ENCODE assay signal across 8 cellular contexts in the genomic region with DNA sequence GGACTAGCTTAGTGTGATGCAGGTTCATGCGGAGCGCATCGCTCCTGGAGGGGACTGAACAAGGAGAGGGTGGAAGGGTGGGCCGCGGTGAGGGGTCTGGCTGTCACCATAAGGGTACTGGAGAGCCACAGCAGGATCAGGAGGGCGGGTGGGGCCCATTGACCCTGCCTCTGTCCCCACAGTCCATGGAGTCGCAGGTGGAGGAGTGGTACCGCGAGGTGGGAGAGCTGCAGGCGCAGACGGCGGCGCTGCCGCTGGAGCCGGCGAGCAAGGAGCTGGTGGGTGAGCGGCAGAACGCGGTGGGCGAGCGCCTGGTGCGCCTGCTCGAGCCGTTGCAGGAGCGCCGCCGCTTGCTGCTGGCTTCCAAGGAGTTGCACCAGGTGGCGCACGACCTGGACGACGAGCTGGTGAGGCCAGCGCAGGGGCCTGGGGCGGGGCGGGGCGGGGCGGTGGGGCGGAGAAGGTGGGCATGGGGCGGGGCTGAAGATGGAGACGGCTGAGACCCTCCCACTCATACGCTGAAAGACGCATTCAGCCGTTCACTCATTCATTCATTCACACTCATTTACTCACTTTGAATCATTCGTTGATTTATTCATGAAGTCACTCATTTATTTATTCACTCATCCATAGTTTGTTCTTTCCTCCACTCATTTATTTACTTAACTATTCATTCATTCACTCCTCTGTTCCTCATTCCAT. TPM values are rescaled to one million over a fixed set of nuclear protein-coding genes. Genes with fewer than 3 reads are reported as not detected.
DNase-seq lines count a peak whose midpoint lies in the region; ATAC-seq and TF ChIP-seq lines count a peak whose summit lies in the region.

No MANE protein-coding gene starts in this region.

- ATAC-seq in natural killer cell (peak; percentile 70 to 93 (median 77)), HG03175 (IDR thresholded peaks at IDR 0.05; ENCODE audit: unreplicated experiment) (no peak)

- peaks cover 0 to 5% of the 10 kb centered on the region in 2 donors for H3K4me1 Mint-ChIP-seq in natural killer cell

- no peak overlapping the region for H3K4me3 ChIP-seq in GM06990 (replicated peaks; ENCODE audit: low read depth, low read length)

- no peak overlapping the region for H3K4me3 Mint-ChIP-seq in natural killer cell

- DNase-seq in GM06990 (ENCODE audit: extremely low read depth, insufficient read length) (peak; percentile 56), NCI-H2227 (lab: John Stamatoyannopoulos, UW; ENCODE audit: unreplicated experiment) (peak; percentile 99), ecto neural progenitor cell (ENCODE audit: low spot score) (peak; percentile 94), natural killer cell (peak; percentile 46), NCI-H2107 treated with DMSO at 0.1 percent for 48 hours (lab: John Stamatoyannopoulos, UW; ENCODE audit: unreplicated experiment) (no peak)
- DNase-seq in activated CD4-positive, alpha-beta T cell treated with anti-CD3 and anti-CD28 coated beads, Interleukin-2, amount 50 U/mL, for 4 hours = peak; percentile 71 to 72
- peak; percentile 77 for DNase-seq in stimulated activated naive CD4-positive, alpha-beta T cell treated with Interleukin-2 at 50 U/mL for 16 hours (lab: John Stamatoyannopoulos, UW)

- TF ChIP-seq CTCF in GM06990 (IDR thresholded peaks at IDR 0.05; ENCODE audit: insufficient read depth, low read length, poor library complexity, severe bottlenecking) (peak; percentile 59), natural killer cell (IDR thresholded peaks at IDR 0.05) (no peak)

- peaks cover 36% of the 10 kb centered on the region in 2 donors for H3K27me3 Mint-ChIP-seq in natural killer cell (ENCODE audit: low read depth in 2 of 2)

- H3K27me3 ChIP-seq in GM06990 (replicated peaks; ENCODE audit: control insufficient read depth, insufficient read depth, low read length) = no peaks in the 10 kb centered on the region

- no peaks in the 10 kb centered on the region for H3K9me3 Mint-ChIP-seq in natural killer cell

- no peaks in the 10 kb centered on the region for H3K36me3 ChIP-seq in GM06990 (ENCODE audit: control insufficient read depth, insufficient read depth, low read length)

- no peak overlapping the region for H3K27ac Mint-ChIP-seq in natural killer cell

- intact Hi-C loops in natural killer cell (cut with micrococcal nuclease) = loop anchor here (5.0 kb wide), 1 partner anchor 83 kb away; no protein-coding TSS in a partner anchor

- no peaks in the 10 kb centered on the region for H3K36me3 Mint-ChIP-seq in natural killer cell

RNA-seq across cellular contexts. Expression of a gene that starts 27.5 kb away (rescaled TPM):
- total RNA-seq in natural killer cell = 100 to 1,000 TPM; 209 to 224 (median 209) TPM

RNA-seq across cellular contexts. Expression of a gene that starts 52.0 kb away (rescaled TPM):
- total RNA-seq in natural killer cell = 100 to 1,000 TPM; 153 to 182 (median 157) TPM
